ENCODE assay signal across 9 cellular contexts in the genomic region with DNA sequence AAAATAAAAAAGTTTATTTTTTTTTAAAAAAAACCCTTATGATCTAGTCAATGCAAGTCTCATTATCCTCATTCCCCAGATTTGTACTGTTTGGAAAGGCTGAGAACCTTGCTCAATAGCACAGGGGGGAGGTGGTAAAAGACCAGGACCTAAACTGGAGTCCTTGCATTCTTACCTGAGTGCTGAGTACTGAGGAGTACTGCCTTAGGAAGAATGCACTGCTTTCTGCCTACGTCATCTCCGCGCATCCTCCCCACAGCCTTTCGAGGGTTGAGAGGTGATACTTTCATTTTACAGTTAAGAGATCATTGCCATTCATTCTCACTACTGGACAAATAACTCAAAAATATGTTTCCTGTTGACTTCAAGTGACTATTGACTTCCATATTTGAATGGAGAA.
DNase-seq lines count a peak whose midpoint lies in the region; ATAC-seq and TF ChIP-seq lines count a peak whose summit lies in the region.
"Had no signal": no experiment of that assay in that cellular context is flagged by ENCODE, and none has a peak within 500 bp of the region (broad histone marks: within the 10 kb centered on the region; RNA-seq: fewer than 3 reads in every experiment).

No MANE protein-coding gene starts in this region.

- POLR2A ChIA-PET in PC-3 (lab: Charles Lee; ENCODE audit: unreplicated experiment): interaction anchor here (0.5 kb wide), 1 partner anchor 438 kb away, joined by 4 read pairs; no protein-coding TSS in a partner anchor

- no peak overlapping the region for H2AFZ ChIP-seq in PC-3 (ENCODE audit: low read length)

- no peak overlapping the region for H3K4me3 ChIP-seq in WERI-Rb-1 (ENCODE audit: low read depth, low read length)
- H3K4me3 ChIP-seq in PC-3 (ENCODE audit: low read length): no peak overlapping the region
- H3K4me3 ChIP-seq: K562 had no signal

- intact Hi-C loops in sciatic nerve (cut with DNase I) (no loop called here), PC-3 (cut with micrococcal nuclease) (no loop called here)

- no peaks in the 10 kb centered on the region for H3K9me3 ChIP-seq in WERI-Rb-1 (ENCODE audit: severe bottlenecking)
- no peaks in the 10 kb centered on the region for H3K9me3 ChIP-seq in PC-3 (ENCODE audit: low read length)

- no peaks in the 10 kb centered on the region for H3K36me3 ChIP-seq in WERI-Rb-1
- no peaks in the 10 kb centered on the region; the same call in 1 of the 2 replicates for H3K36me3 ChIP-seq in PC-3 (ENCODE audit: low read depth, low read length)

- H3K9me2 ChIP-seq in PC-3 (replicated peaks; ENCODE audit: low read length): no peaks in the 10 kb centered on the region

- H3K27ac ChIP-seq in WERI-Rb-1: no peak overlapping the region
- H3K27ac ChIP-seq in PC-3 (ENCODE audit: low read length): no peak overlapping the region

- no peak overlapping the region for H3K9ac ChIP-seq in PC-3 (ENCODE audit: low read length)

- H3F3A ChIP-seq in PC-3 (ENCODE audit: low read length, unreplicated experiment): peaks cover 19% of the 10 kb centered on the region

- peak; percentile 95 for ATAC-seq in GM18498 (IDR thresholded peaks at IDR 0.05; ENCODE audit: unreplicated experiment)
- ATAC-seq in HG02571 (IDR thresholded peaks at IDR 0.05; ENCODE audit: unreplicated experiment): peak; percentile 71
- ATAC-seq in sciatic nerve: peak; percentile 30
- ATAC-seq in PC-3: no peak
- ATAC-seq: K562 had no signal

- CTCF ChIA-PET in PC-3 (lab: Charles Lee): no interaction called here

- peak; percentile 18 to 27 for DNase-seq in activated CD8-positive, alpha-beta memory T cell treated with anti-CD3 and anti-CD28 coated beads for 4 hours (ENCODE audit: low read depth in 2 of 2)
- DNase-seq in sciatic nerve (ENCODE audit: low spot score) (no peak), COLO668 (lab: John Stamatoyannopoulos, UW; ENCODE audit: unreplicated experiment) (no peak), erythroblast (lab: John Stamatoyannopoulos, UW) (no peak), WERI-Rb-1 (no peak), PC-3 (no peak)

- no peaks in the 10 kb centered on the region for H4K20me1 ChIP-seq in PC-3 (ENCODE audit: low read length)

- H3K79me2 ChIP-seq in PC-3 (ENCODE audit: low read length): peaks cover 37% of the 10 kb centered on the region

- no peak for TF ChIP-seq POLR2A in erythroblast (IDR thresholded peaks at IDR 0.05; ENCODE audit: low read length)

- H3K27me3 ChIP-seq in WERI-Rb-1 (ENCODE audit: insufficient read depth, low read depth, severe bottlenecking) (no peaks in the 10 kb centered on the region), PC-3 (ENCODE audit: low read length) (no peaks in the 10 kb centered on the region)

- H3K4me1 ChIP-seq in PC-3 (ENCODE audit: insufficient read depth, low read length): peaks cover 66% of the 10 kb centered on the region

- no peak overlapping the region for H3K4me2 ChIP-seq in PC-3 (ENCODE audit: low read length)

- TF ChIP-seq CTCF in WERI-Rb-1 (IDR thresholded peaks at IDR 0.05; ENCODE audit: low read depth, low read length) (no peak), PC-3 (conservative IDR thresholded peaks at IDR 0.05; ENCODE audit: low read depth, low read length) (no peak)

- no TSS peak for BruUV-seq in PC-3 (replicated peaks; lab: Mats Ljungman, UMichigan)

Comparison
In these comparisons a context has a peak if more than half of its experiments do, and no peak if none do; other contexts are left out.
1. DNase-seq: peak in activated CD8-positive, alpha-beta memory T cell treated with anti-CD3 and anti-CD28 coated beads for 4 hours (2 of 2); none in sciatic nerve (single experiment), COLO668 (single experiment), erythroblast (0 of 2), WERI-Rb-1 (single experiment) and PC-3 (single experiment).